14 cellular contexts compared by ENCODE assay signal in the genomic region with DNA sequence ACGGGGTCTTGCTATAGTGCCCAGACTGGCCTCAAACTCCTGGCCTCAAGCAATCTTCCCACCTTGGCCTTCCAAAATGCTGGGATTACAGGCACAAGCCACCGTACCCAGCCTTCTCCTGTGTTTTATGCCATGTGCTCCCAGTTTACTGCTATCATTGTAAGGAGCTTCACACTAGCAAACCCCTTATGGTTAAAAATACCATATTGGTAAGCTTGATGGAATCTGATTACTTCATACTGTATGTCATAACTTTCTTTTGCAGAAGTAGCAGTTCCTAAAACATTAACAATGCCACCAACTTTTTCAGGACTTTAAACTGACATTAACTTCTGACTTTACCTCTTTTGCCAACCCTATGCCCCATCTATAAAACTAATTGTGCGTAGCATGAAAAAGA. TPM values are rescaled to one million over a fixed set of nuclear protein-coding genes. Genes with fewer than 3 reads are reported as not detected.
DNase-seq lines count a peak whose midpoint lies in the region; ATAC-seq and TF ChIP-seq lines count a peak whose summit lies in the region.
"Had no signal": no experiment of that assay in that cellular context is flagged by ENCODE, and none has a peak within 500 bp of the region (broad histone marks: within the 10 kb centered on the region; RNA-seq: fewer than 3 reads in every experiment).

No MANE protein-coding gene starts in this region.

- no peaks in the 10 kb centered on the region for H3K27me3 Mint-ChIP-seq in HFFc6 (ENCODE audit: insufficient read depth)
- no peaks in the 10 kb centered on the region for H3K27me3 Mint-ChIP-seq in CD4-positive, alpha-beta memory T cell
- H3K27me3 Mint-ChIP-seq in activated T-cell treated with anti-CD3 and anti-CD28 coated beads, Interleukin-2, amount 50 U/mL, for 4 hours (ENCODE audit: low read depth) = no peaks in the 10 kb centered on the region

- no peaks in the 10 kb centered on the region for H3K36me3 ChIP-seq in ACC112 (ENCODE audit: insufficient read depth, low read length)
- no peaks in the 10 kb centered on the region for H3K36me3 ChIP-seq in CD4-positive, alpha-beta memory T cell (ENCODE audit: insufficient read depth, low read length)
- H3K36me3 ChIP-seq: thoracic aorta had no signal

- CTCF ChIA-PET in CD4-positive, alpha-beta memory T cell (lab: Charles Lee; ENCODE audit: partially characterized antibody) = no interaction called here

- TF ChIP-seq CTCF in HFFc6 (IDR thresholded peaks at IDR 0.05) (no peak), fibroblast of villous mesenchyme (IDR thresholded peaks at IDR 0.05; ENCODE audit: insufficient read depth, low read depth, low read length) (no peak)

- POLR2A ChIA-PET in CD4-positive, alpha-beta memory T cell (lab: Charles Lee; ENCODE audit: partially characterized antibody) = no interaction called here

- peaks cover 68% of the 10 kb centered on the region for H3K4me1 Mint-ChIP-seq in HFFc6 (ENCODE audit: low read depth)
- peaks cover 18 to 29% (median 24%) of the 10 kb centered on the region in 4 donors for H3K4me1 Mint-ChIP-seq in CD4-positive, alpha-beta memory T cell
- peaks cover 28% of the 10 kb centered on the region for H3K4me1 Mint-ChIP-seq in activated T-cell treated with anti-CD3 and anti-CD28 coated beads, Interleukin-2, amount 50 U/mL, for 4 hours (ENCODE audit: low read depth)

- H3K27ac ChIP-seq in ACC112 (ENCODE audit: low read depth, low read length) = peak overlapping the region; percentile 16; the same call in 1 of the 2 replicates
- H3K27ac ChIP-seq in CD4-positive, alpha-beta memory T cell (ENCODE audit: low read depth, low read length) = no peak overlapping the region
- H3K27ac ChIP-seq: BLaER1, thoracic aorta had no signal

- no peaks in the 10 kb centered on the region for H3K9me3 Mint-ChIP-seq in HFFc6
- H3K9me3 Mint-ChIP-seq in CD4-positive, alpha-beta memory T cell = no peaks in the 10 kb centered on the region
- H3K9me3 Mint-ChIP-seq in activated T-cell treated with anti-CD3 and anti-CD28 coated beads, Interleukin-2, amount 50 U/mL, for 4 hours = no peaks in the 10 kb centered on the region

- H3K27ac Mint-ChIP-seq in HFFc6 = peak overlapping the region; percentile 85
- H3K27ac Mint-ChIP-seq in CD4-positive, alpha-beta memory T cell = no peak overlapping the region

- peak; percentile 63 for DNase-seq in HFFc6
- DNase-seq in SKM-1 (lab: John Stamatoyannopoulos, UW; ENCODE audit: unreplicated experiment) = peak; percentile 61
- DNase-seq in fibroblast of villous mesenchyme (ENCODE audit: low read depth) = peak; percentile 74
- DNase-seq in cortex of kidney (lab: John Stamatoyannopoulos, UW) = no peak
- no peak for DNase-seq in 8988T
- no peak for DNase-seq in CD4-positive, alpha-beta memory T cell
- no peak for DNase-seq in activated T-cell treated with anti-CD3 and anti-CD28 coated beads, Interleukin-2, amount 50 U/mL, for 4 hours
- DNase-seq: activated T-cell treated with anti-CD3 and anti-CD28 coated beads, Interleukin-2, amount 50 U/mL, for 1 hour; glutamatergic neuron; NCI-H2029; PC-3 had no signal

- ATAC-seq in activated T-cell treated with anti-CD3 and anti-CD28 coated beads, Interleukin-2, amount 50 U/mL, for 4 hours = no peak
- ATAC-seq: PC-3 had no signal

- no peak overlapping the region for H2AFZ ChIP-seq in ACC112 (ENCODE audit: low read length, unreplicated experiment)

- intact Hi-C loops in CD4-positive, alpha-beta memory T cell (cut with micrococcal nuclease) = loop anchor here (5.0 kb wide), 1 partner anchor 504 kb away; no protein-coding TSS in a partner anchor

- 0 out of 2 replicates have a peak overlapping the region, but pooled peaks have one; percentile 30 for H3K4me3 Mint-ChIP-seq in HFFc6
- H3K4me3 Mint-ChIP-seq in CD4-positive, alpha-beta memory T cell = no peak overlapping the region
- H3K4me3 Mint-ChIP-seq in activated T-cell treated with anti-CD3 and anti-CD28 coated beads, Interleukin-2, amount 50 U/mL, for 4 hours = no peak overlapping the region

- no peaks in the 10 kb centered on the region for H3K9me3 ChIP-seq in CD4-positive, alpha-beta memory T cell (ENCODE audit: control insufficient read depth in 1 of 2, low read length in 2 of 2)
- H3K9me3 ChIP-seq: BLaER1, thoracic aorta had no signal

- peaks cover 5% of the 10 kb centered on the region for H3K36me3 Mint-ChIP-seq in HFFc6 (ENCODE audit: low read depth)
- H3K36me3 Mint-ChIP-seq in CD4-positive, alpha-beta memory T cell = peaks cover 10 to 12% of the 10 kb centered on the region in 2 donors
- H3K36me3 Mint-ChIP-seq in activated T-cell treated with anti-CD3 and anti-CD28 coated beads, Interleukin-2, amount 50 U/mL, for 4 hours (ENCODE audit: insufficient read depth) = peaks cover 14% of the 10 kb centered on the region

- H3K4me1 ChIP-seq in ACC112 (ENCODE audit: control insufficient read depth, insufficient read depth, low read length, unreplicated experiment) = peaks cover 47% of the 10 kb centered on the region
- peaks cover 22% of the 10 kb centered on the region for H3K4me1 ChIP-seq in CD4-positive, alpha-beta memory T cell (ENCODE audit: insufficient read depth, low read length)
- H3K4me1 ChIP-seq: BLaER1 had no signal

- H3K4me3 ChIP-seq in ACC112 (ENCODE audit: low read depth, low read length) = no peak overlapping the region
- H3K4me3 ChIP-seq in fibroblast of villous mesenchyme (ENCODE audit: low read depth, low read length) = no peak overlapping the region
- no peak overlapping the region for H3K4me3 ChIP-seq in CD4-positive, alpha-beta memory T cell (ENCODE audit: low read length in 2 of 2)
- H3K4me3 ChIP-seq: BLaER1, thoracic aorta had no signal

- peaks cover 18% of the 10 kb centered on the region for H3K79me2 ChIP-seq in ACC112 (ENCODE audit: control insufficient read depth, insufficient read depth, low read length, unreplicated experiment)

- no peaks in the 10 kb centered on the region for H3K27me3 ChIP-seq in ACC112 (ENCODE audit: insufficient read depth, low read length)
- no peaks in the 10 kb centered on the region for H3K27me3 ChIP-seq in CD4-positive, alpha-beta memory T cell (ENCODE audit: insufficient read depth, low read length)
- H3K27me3 ChIP-seq: BLaER1 had no signal

RNA-seq across cellular contexts. Expression of a gene that starts 36.2 kb away (rescaled TPM):
- 10 to 100 TPM; 40.3 to 65.1 (median 61.3) TPM for total RNA-seq in HFFc6 (2021; fragmentation: NEBNext Ultra II Directional; extraction: Animal tissue kit (Norgen Biotek cat#: 25700))
- 38.0 and 46.6 TPM in 2 replicates for total RNA-seq in fibroblast of villous mesenchyme
- 10 to 100 TPM; 22.6 to 27.7 TPM for total RNA-seq in CD4-positive, alpha-beta memory T cell
- 10 to 100 TPM; 66.0 to 75.2 TPM for polyA plus RNA-seq in CD4-positive, alpha-beta memory T cell
- 10 to 100 TPM; 75.7 to 77.6 (median 76.6) TPM for total RNA-seq in activated T-cell treated with anti-CD3 and anti-CD28 coated beads, Interleukin-2, amount 50 U/mL, for 4 hours

RNA-seq across cellular contexts. Expression of a gene that starts 41.3 kb away (rescaled TPM):
- 1 to 10 TPM; 5.3 to 7.5 (median 6.2) TPM for total RNA-seq in HFFc6 (2021; fragmentation: NEBNext Ultra II Directional; extraction: Animal tissue kit (Norgen Biotek cat#: 25700))
- 9.3 and 13.4 TPM in 2 replicates for total RNA-seq in fibroblast of villous mesenchyme
- 1 to 10 TPM; 7.2 to 7.3 TPM for total RNA-seq in CD4-positive, alpha-beta memory T cell
- polyA plus RNA-seq in CD4-positive, alpha-beta memory T cell = 1 to 10 TPM; 3.5 to 5.7 TPM
- 1 to 10 TPM; 5.1 to 5.9 (median 5.1) TPM for total RNA-seq in activated T-cell treated with anti-CD3 and anti-CD28 coated beads, Interleukin-2, amount 50 U/mL, for 4 hours

Comparison
In these comparisons a context has a peak if more than half of its experiments do, and no peak if none do; other contexts are left out.
1. DNase-seq: peak in HFFc6 (single experiment), SKM-1 (single experiment) and fibroblast of villous mesenchyme (single experiment); none in cortex of kidney (single experiment), 8988T (single experiment), CD4-positive, alpha-beta memory T cell (0 of 5) and activated T-cell treated with anti-CD3 and anti-CD28 coated beads, Interleukin-2, amount 50 U/mL, for 4 hours (single experiment).